ENCODE assay signal across 9 cellular contexts in genomic region chr19:12825259-12826131, GRCh38. TPM values are rescaled to one million over a fixed set of nuclear protein-coding genes. Genes with fewer than 3 reads are reported as not detected.
DNase-seq lines count a peak whose midpoint lies in the region; ATAC-seq and TF ChIP-seq lines count a peak whose summit lies in the region.
"Had no signal": no experiment of that assay in that cellular context is flagged by ENCODE, and none has a peak within 500 bp of the region (broad histone marks: within the 10 kb centered on the region; RNA-seq: fewer than 3 reads in every experiment).

No MANE protein-coding gene starts in this region.

- H3K4me3 ChIP-seq in PC-3 (ENCODE audit: low read length) (no peak overlapping the region), fibroblast of lung (replicated peaks in 1 of 4; ENCODE audit: control extremely low read depth in 1 of 4, insufficient read depth in 1 of 4, low read depth in 3 of 4, low read length in 4 of 4) (no peak overlapping the region)

- ATAC-seq in PC-3 = peak; percentile 57
- peak; percentile 48 for ATAC-seq in stimulated activated naive CD8-positive, alpha-beta T cell treated with anti-CD3 and anti-CD28 coated beads, Interleukin-15, amount 100 ng/mL, for 72 hours

- peak; percentile 72 for DNase-seq in activated effector memory CD4-positive, alpha-beta T cell treated with anti-CD3 and anti-CD28 coated beads, Interleukin-2, amount 50 U/mL, for 16 hours
- no peak for DNase-seq in activated effector memory CD4-positive, alpha-beta T cell treated with Interleukin-2 at 50 U/mL for 16 hours
- DNase-seq in PC-3 (peak; percentile 24), fibroblast of lung (ENCODE audit: low read depth in 2 of 2) (no peak), NCI-H345 treated with DMSO at 0.1 percent for 48 hours (lab: John Stamatoyannopoulos, UW; ENCODE audit: unreplicated experiment) (no peak), NCI-H2196 treated with DMSO at 0.1 percent for 48 hours (lab: John Stamatoyannopoulos, UW; ENCODE audit: unreplicated experiment) (no peak), hippocampal formation (lab: John Stamatoyannopoulos, UW) (no peak)
- DNase-seq in stimulated activated naive CD8-positive, alpha-beta T cell treated with anti-CD3 and anti-CD28 coated beads, Interleukin-15, amount 100 ng/mL, for 72 hours = no peak
- DNase-seq: NCI-H1694 had no signal

- POLR2A ChIA-PET in PC-3 (lab: Charles Lee; ENCODE audit: unreplicated experiment) = no interaction called here

- no peaks in the 10 kb centered on the region for H3K27me3 ChIP-seq in PC-3 (ENCODE audit: low read length)
- H3K27me3 ChIP-seq in fibroblast of lung (ENCODE audit: control insufficient read depth, insufficient read depth, low read length) = peaks cover 2% of the 10 kb centered on the region

- no peak overlapping the region for H3K27ac ChIP-seq in PC-3 (ENCODE audit: low read length)
- no peak overlapping the region for H3K27ac ChIP-seq in fibroblast of lung (ENCODE audit: insufficient read depth, low read length)

- no peaks in the 10 kb centered on the region for H3K9me2 ChIP-seq in PC-3 (replicated peaks; ENCODE audit: low read length)

- CTCF ChIA-PET in PC-3 (lab: Charles Lee) = no interaction called here

- peaks cover 0 to 4% of the 10 kb centered on the region in 2 donors for H3K9me3 Mint-ChIP-seq in stimulated activated naive CD8-positive, alpha-beta T cell treated with anti-CD3 and anti-CD28 coated beads, Interleukin-15, amount 100 ng/mL, for 72 hours

- H3K36me3 ChIP-seq in PC-3 (ENCODE audit: low read depth, low read length) = no peaks in the 10 kb centered on the region
- no peaks in the 10 kb centered on the region for H3K36me3 ChIP-seq in fibroblast of lung (ENCODE audit: control insufficient read depth, insufficient read depth, low read length)

- H4K20me1 ChIP-seq in PC-3 (ENCODE audit: low read length) (no peaks in the 10 kb centered on the region), fibroblast of lung (ENCODE audit: control insufficient read depth, extremely low read depth, insufficient read depth, low read length) (no peaks in the 10 kb centered on the region)

- H3K79me2 ChIP-seq in PC-3 (ENCODE audit: low read length) (no peaks in the 10 kb centered on the region), fibroblast of lung (ENCODE audit: control insufficient read depth, insufficient read depth, low read length) (no peaks in the 10 kb centered on the region)

- intact Hi-C loops in PC-3 (cut with micrococcal nuclease) = no loop called here

- peaks cover 3% of the 10 kb centered on the region for H3F3A ChIP-seq in PC-3 (ENCODE audit: low read length, unreplicated experiment)

- H3K9me3 ChIP-seq in PC-3 (ENCODE audit: low read length) (no peaks in the 10 kb centered on the region), fibroblast of lung (ENCODE audit: control insufficient read depth, insufficient read depth, low read depth, low read length) (no peaks in the 10 kb centered on the region)

- H3K9ac ChIP-seq in PC-3 (ENCODE audit: low read length) (no peak overlapping the region), fibroblast of lung (ENCODE audit: insufficient read depth, low read length) (no peak overlapping the region)

- H3K4me3 Mint-ChIP-seq in stimulated activated naive CD8-positive, alpha-beta T cell treated with anti-CD3 and anti-CD28 coated beads, Interleukin-15, amount 100 ng/mL, for 72 hours = peak overlapping the region; percentile 24 to 65

- H3K27me3 Mint-ChIP-seq in stimulated activated naive CD8-positive, alpha-beta T cell treated with anti-CD3 and anti-CD28 coated beads, Interleukin-15, amount 100 ng/mL, for 72 hours = peaks cover 60% of the 10 kb centered on the region

- H3K4me1 Mint-ChIP-seq in stimulated activated naive CD8-positive, alpha-beta T cell treated with anti-CD3 and anti-CD28 coated beads, Interleukin-15, amount 100 ng/mL, for 72 hours = peaks cover 17% of the 10 kb centered on the region

- peak; percentile 50 for TF ChIP-seq CTCF in PC-3 (conservative IDR thresholded peaks at IDR 0.05; ENCODE audit: low read depth, low read length)
- TF ChIP-seq CTCF in fibroblast of lung (conservative IDR thresholded peaks at IDR 0.05 in 1 of 2, IDR thresholded peaks at IDR 0.05 in 1 of 2; ENCODE audit: low read depth in 1 of 2, low read length in 2 of 2) = peak in 1 of 2 donors; percentile 23

- no peak overlapping the region for H3K27ac Mint-ChIP-seq in stimulated activated naive CD8-positive, alpha-beta T cell treated with anti-CD3 and anti-CD28 coated beads, Interleukin-15, amount 100 ng/mL, for 72 hours

- H3K4me1 ChIP-seq in PC-3 (ENCODE audit: insufficient read depth, low read length) = no peaks in the 10 kb centered on the region
- H3K4me1 ChIP-seq in fibroblast of lung (ENCODE audit: control insufficient read depth, extremely low read depth, insufficient read depth, low read length) = peaks cover 3% of the 10 kb centered on the region

- H3K4me2 ChIP-seq in PC-3 (ENCODE audit: low read length) (no peak overlapping the region), fibroblast of lung (ENCODE audit: extremely low read depth, insufficient read depth, low read length) (peak overlapping the region; percentile 5)

- H2AFZ ChIP-seq in PC-3 (ENCODE audit: low read length) = peak overlapping the region; percentile 54; the same call in 1 of the 2 replicates
- H2AFZ ChIP-seq in fibroblast of lung (ENCODE audit: low read length) = no peak overlapping the region

- BruUV-seq in PC-3 (replicated peaks; lab: Mats Ljungman, UMichigan) = no TSS peak

RNA-seq across cellular contexts. Expression of gene RTBDN, which starts 8.9 kb away (rescaled TPM):
- total RNA-seq in PC-3 (2014; rRNA removed) = 0.81 and 3.7 TPM in 2 replicates
- total RNA-seq in fibroblast of lung = not detected in 2 replicates
- polyA plus RNA-seq in fibroblast of lung = not detected in 2 replicates
- polyA plus RNA-seq in fibroblast of lung (2012) = not detected in 2 replicates
- not detected in 2 replicates for polyA minus RNA-seq in fibroblast of lung (ENCODE audit: low replicate concordance)

RNA-seq across cellular contexts. Expression of gene MAST1, which starts 12.8 kb away (rescaled TPM):
- total RNA-seq in PC-3 (2014; rRNA removed) (7.7 and 11.2 TPM in 2 replicates), fibroblast of lung (0.26 and 1.3 TPM in 2 replicates)
- polyA plus RNA-seq in fibroblast of lung = 0.20 and 0.30 TPM in 2 replicates
- 0.21 and 0.39 TPM in 2 replicates for polyA plus RNA-seq in fibroblast of lung (2012)
- polyA minus RNA-seq in fibroblast of lung (ENCODE audit: low replicate concordance) = 5.1 TPM in 1 of 2 replicates, not detected in the other

RNA-seq across cellular contexts. Expression of gene RNASEH2A, which starts 19.1 kb away (rescaled TPM):
- total RNA-seq in PC-3 (2014; rRNA removed) = 118 and 120 TPM in 2 replicates
- 3.1 and 8.9 TPM in 2 replicates for total RNA-seq in fibroblast of lung
- polyA plus RNA-seq in fibroblast of lung = 14.3 and 51.3 TPM in 2 replicates
- 9.5 and 31.1 TPM in 2 replicates for polyA plus RNA-seq in fibroblast of lung (2012)
- polyA minus RNA-seq in fibroblast of lung (ENCODE audit: low replicate concordance) = 3.1 and 26.3 TPM in 2 replicates

RNA-seq across cellular contexts. Expression of gene THSD8, which starts 23.6 kb away (rescaled TPM):
- total RNA-seq in PC-3 (2014; rRNA removed) (not detected in 2 replicates), fibroblast of lung (0.51 TPM in 1 of 2 replicates, not detected in the other)
- polyA plus RNA-seq in fibroblast of lung = 2.8 TPM in 1 of 2 replicates, not detected in the other
- polyA plus RNA-seq in fibroblast of lung (2012) = 6.9 and 25.0 TPM in 2 replicates
- 4.7 and 18.1 TPM in 2 replicates for polyA minus RNA-seq in fibroblast of lung (ENCODE audit: low replicate concordance)

RNA-seq across cellular contexts. Expression of gene PRDX2, which starts 23.9 kb away (rescaled TPM):
- total RNA-seq in PC-3 (2014; rRNA removed) = 729 and 746 TPM in 2 replicates
- 166 and 228 TPM in 2 replicates for total RNA-seq in fibroblast of lung
- polyA plus RNA-seq in fibroblast of lung = 186 and 294 TPM in 2 replicates
- 216 and 316 TPM in 2 replicates for polyA plus RNA-seq in fibroblast of lung (2012)
- polyA minus RNA-seq in fibroblast of lung (ENCODE audit: low replicate concordance) = 512 and 667 TPM in 2 replicates

Comparison
In these comparisons a context has a peak if more than half of its experiments do, and no peak if none do; other contexts are left out.
1. DNase-seq: peak in activated effector memory CD4-positive, alpha-beta T cell treated with anti-CD3 and anti-CD28 coated beads, Interleukin-2, amount 50 U/mL, for 16 hours (single experiment) and PC-3 (single experiment); none in activated effector memory CD4-positive, alpha-beta T cell treated with Interleukin-2 at 50 U/mL for 16 hours (single experiment), fibroblast of lung (0 of 2), stimulated activated naive CD8-positive, alpha-beta T cell treated with anti-CD3 and anti-CD28 coated beads, Interleukin-15, amount 100 ng/mL, for 72 hours (0 of 2), NCI-H345 treated with DMSO at 0.1 percent for 48 hours (single experiment), NCI-H2196 treated with DMSO at 0.1 percent for 48 hours (single experiment) and hippocampal formation (0 of 2).
2. RNA of gene RNASEH2A, which starts 19.1 kb away (total RNA-seq): 118 to 120 TPM in PC-3; 3.1 to 8.9 TPM in fibroblast of lung; every median in the first group is over 10 times any median in the second.